In genomic region chr7:102291056-102291915, GRCh38 we compare ENCODE assay signal across 9 cellular contexts. TPM values are rescaled to one million over a fixed set of nuclear protein-coding genes. Genes with fewer than 3 reads are reported as not detected.
DNase-seq lines count a peak whose midpoint lies in the region; ATAC-seq and TF ChIP-seq lines count a peak whose summit lies in the region.
"Had no signal": no experiment of that assay in that cellular context is flagged by ENCODE, and none has a peak within 500 bp of the region (broad histone marks: within the 10 kb centered on the region; RNA-seq: fewer than 3 reads in every experiment).

No MANE protein-coding gene starts in this region.

- no peak overlapping the region for H3K4me3 Mint-ChIP-seq in activated T-helper 1 cell treated with anti-CD3 and anti-CD28 coated beads, Interleukin-12 subunit alpha, Interleukin-12 subunit beta, Interleukin-2, Interleukin-4 antibody, amounts not matched to agents 30 ng/mL and 10 ng/mL and 1 ng/mL, durations not matched to agents 14 hours and 24 hours and 36 hours

- H3K9me3 Mint-ChIP-seq in activated T-helper 1 cell treated with anti-CD3 and anti-CD28 coated beads, Interleukin-12 subunit alpha, Interleukin-12 subunit beta, Interleukin-2, Interleukin-4 antibody, amounts not matched to agents 30 ng/mL and 10 ng/mL and 1 ng/mL, durations not matched to agents 14 hours and 24 hours and 36 hours: no peaks in the 10 kb centered on the region

- H3K4me1 Mint-ChIP-seq in activated T-helper 1 cell treated with anti-CD3 and anti-CD28 coated beads, Interleukin-12 subunit alpha, Interleukin-12 subunit beta, Interleukin-2, Interleukin-4 antibody, amounts not matched to agents 30 ng/mL and 10 ng/mL and 1 ng/mL, durations not matched to agents 14 hours and 24 hours and 36 hours (ENCODE audit: low read depth): peaks cover 15% of the 10 kb centered on the region

- peak; percentile 31 for DNase-seq in stimulated activated CD4-positive, alpha-beta T cell treated with anti-CD3 and anti-CD28 coated beads, Interleukin-2, amount 100 ng/mL, for 4 hours (ENCODE audit: low read depth)
- no peak for DNase-seq in stimulated activated CD4-positive, alpha-beta T cell treated with anti-CD3 and anti-CD28 coated beads, Interleukin-12 subunit alpha, Interleukin-12 subunit beta, amount 100 ng/mL, for 4 hours
- no peak for DNase-seq in activated T-helper 1 cell treated with anti-CD3 and anti-CD28 coated beads, Interleukin-12 subunit alpha, Interleukin-12 subunit beta, Interleukin-2, Interleukin-4 antibody, amounts not matched to agents 30 ng/mL and 10 ng/mL and 1 ng/mL, durations not matched to agents 14 hours and 24 hours and 36 hours (ENCODE audit: low spot score)
- DNase-seq in NCI-H146 (lab: John Stamatoyannopoulos, UW) (no peak), SK-N-DZ (ENCODE audit: low spot score) (no peak)
- DNase-seq: effector CD4-positive, alpha-beta T cell had no signal

- peaks cover 14% of the 10 kb centered on the region for H3K27me3 Mint-ChIP-seq in activated T-helper 1 cell treated with anti-CD3 and anti-CD28 coated beads, Interleukin-12 subunit alpha, Interleukin-12 subunit beta, Interleukin-2, Interleukin-4 antibody, amounts not matched to agents 30 ng/mL and 10 ng/mL and 1 ng/mL, durations not matched to agents 14 hours and 24 hours and 36 hours (ENCODE audit: insufficient read depth)

- H3K36me3 Mint-ChIP-seq in activated T-helper 1 cell treated with anti-CD3 and anti-CD28 coated beads, Interleukin-12 subunit alpha, Interleukin-12 subunit beta, Interleukin-2, Interleukin-4 antibody, amounts not matched to agents 30 ng/mL and 10 ng/mL and 1 ng/mL, durations not matched to agents 14 hours and 24 hours and 36 hours (ENCODE audit: low read depth): no peaks in the 10 kb centered on the region

- intact Hi-C loops in activated T-helper 1 cell treated with anti-CD3 and anti-CD28 coated beads, Interleukin-12 subunit alpha, Interleukin-12 subunit beta, Interleukin-2, Interleukin-4 antibody, amounts not matched to agents 30 ng/mL and 10 ng/mL and 1 ng/mL, durations not matched to agents 14 hours and 24 hours and 36 hours (cut with micrococcal nuclease): no loop called here

- H3K27ac Mint-ChIP-seq in activated T-helper 1 cell treated with anti-CD3 and anti-CD28 coated beads, Interleukin-12 subunit alpha, Interleukin-12 subunit beta, Interleukin-2, Interleukin-4 antibody, amounts not matched to agents 30 ng/mL and 10 ng/mL and 1 ng/mL, durations not matched to agents 14 hours and 24 hours and 36 hours: peak overlapping the region; percentile 0

- ATAC-seq in HG02885 (IDR thresholded peaks at IDR 0.05; ENCODE audit: poor library complexity, unreplicated experiment): peak; percentile 52
- no peak for ATAC-seq in SK-N-SH treated with all-trans-retinoic acid at 6 μM for 48 hours
- ATAC-seq in HG03520 (IDR thresholded peaks at IDR 0.05; ENCODE audit: unreplicated experiment): no peak

TF ChIP-seq in SK-N-SH treated with all-trans-retinoic acid at 6 μM for 48 hours, 23 proteins besides CTCF, POLR2A, EP300 and RAD21:
- no peak for TF ChIP-seq CSRNP3 (CRISPR knock-in tag; IDR thresholded peaks at IDR 0.05)
- TF ChIP-seq POU6F1 (CRISPR knock-in tag; IDR thresholded peaks at IDR 0.05; ENCODE audit: borderline replicate concordance, low read depth): no peak
- TF ChIP-seq ZC3H10 (CRISPR knock-in tag; IDR thresholded peaks at IDR 0.05): no peak
- no peak for TF ChIP-seq ZNF70 (CRISPR knock-in tag; IDR thresholded peaks at IDR 0.05)
- TF ChIP-seq ARNTL (CRISPR knock-in tag; IDR thresholded peaks at IDR 0.05; ENCODE audit: borderline replicate concordance, low read depth): no peak
- no peak for TF ChIP-seq RARB (CRISPR knock-in tag; IDR thresholded peaks at IDR 0.05)
- TF ChIP-seq PPARA (CRISPR knock-in tag; IDR thresholded peaks at IDR 0.05; ENCODE audit: borderline replicate concordance): no peak
- TF ChIP-seq PATZ1 (CRISPR knock-in tag; IDR thresholded peaks at IDR 0.05; ENCODE audit: borderline replicate concordance): no peak
- no peak for TF ChIP-seq BACH2 (CRISPR knock-in tag; IDR thresholded peaks at IDR 0.05; ENCODE audit: borderline replicate concordance)
- no peak for TF ChIP-seq ZFP3 (CRISPR knock-in tag; IDR thresholded peaks at IDR 0.05)
- TF ChIP-seq ESRRG (CRISPR knock-in tag; IDR thresholded peaks at IDR 0.05): no peak
- TF ChIP-seq, protein P1, sequence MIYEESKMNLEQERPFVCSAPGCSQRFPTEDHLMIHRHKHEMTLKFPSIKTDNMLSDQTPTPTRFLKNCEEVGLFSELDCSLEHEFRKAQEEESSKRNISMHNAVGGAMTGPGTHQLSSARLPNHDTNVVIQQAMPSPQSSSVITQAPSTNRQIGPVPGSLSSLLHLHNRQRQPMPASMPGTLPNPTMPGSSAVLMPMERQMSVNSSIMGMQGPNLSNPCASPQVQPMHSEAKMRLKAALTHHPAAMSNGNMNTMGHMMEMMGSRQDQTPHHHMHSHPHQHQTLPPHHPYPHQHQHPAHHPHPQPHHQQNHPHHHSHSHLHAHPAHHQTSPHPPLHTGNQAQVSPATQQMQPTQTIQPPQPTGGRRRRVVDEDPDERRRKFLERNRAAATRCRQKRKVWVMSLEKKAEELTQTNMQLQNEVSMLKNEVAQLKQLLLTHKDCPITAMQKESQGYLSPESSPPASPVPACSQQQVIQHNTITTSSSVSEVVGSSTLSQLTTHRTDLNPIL (CRISPR knock-in tag; IDR thresholded peaks at IDR 0.05; ENCODE audit: low read depth): no peak
- no peak for TF ChIP-seq ZNF8 (CRISPR knock-in tag; IDR thresholded peaks at IDR 0.05)
- TF ChIP-seq GLIS3 (CRISPR knock-in tag; IDR thresholded peaks at IDR 0.05): no peak

RNA-seq across cellular contexts. Expression of gene SH2B2, which starts 4.6 kb away (rescaled TPM):
- 2.1 and 2.6 TPM in 2 replicates for total RNA-seq in activated T-helper 1 cell treated with anti-CD3 and anti-CD28 coated beads, Interleukin-12 subunit alpha, Interleukin-12 subunit beta, Interleukin-2, Interleukin-4 antibody, amounts not matched to agents 30 ng/mL and 10 ng/mL and 1 ng/mL, durations not matched to agents 14 hours and 24 hours and 36 hours
- 18.7 and 23.2 TPM in 2 replicates for polyA plus RNA-seq in SK-N-DZ (2014; cell fraction: cytosol; rRNA removed)
- 12.7 and 20.9 TPM in 2 replicates for polyA plus RNA-seq in SK-N-DZ (2014; cell fraction: nucleus; rRNA removed)
